Comparison of ENCODE assay signal across 8 cellular contexts in genomic region chrX:40094900-40095587, GRCh38. TPM values are rescaled to one million over a fixed set of nuclear protein-coding genes. Genes with fewer than 3 reads are reported as not detected.
DNase-seq lines count a peak whose midpoint lies in the region; ATAC-seq, FAIRE-seq and TF ChIP-seq lines count a peak whose summit lies in the region.

No MANE protein-coding gene starts in this region.

- H3K79me2 ChIP-seq in astrocyte (ENCODE audit: insufficient read depth, low read length) = peaks cover 55% of the 10 kb centered on the region

- no peak for DNase-seq in astrocyte (ENCODE audit: low read depth)
- no peak for DNase-seq in lower leg skin (ENCODE audit: low spot score in 2 of 2)
- DNase-seq in upper lobe of right lung = no peak
- no peak for DNase-seq in RCC 7860 (ENCODE audit: low spot score)
- no peak for DNase-seq in NCI-H1930 (lab: John Stamatoyannopoulos, UW)

- H3K9ac ChIP-seq in astrocyte (ENCODE audit: low read length) = peak overlapping the region; percentile 74

- no peak for TF ChIP-seq POLR2A in lower leg skin (IDR thresholded peaks at IDR 0.05)

- H2AFZ ChIP-seq in astrocyte (ENCODE audit: low read depth, low read length) = no peak overlapping the region

- WGBS in lower leg skin, 2 donors = 1 to 2% methylated on average over 20 to 28 of the region's 34 CpGs

- no peaks in the 10 kb centered on the region for H3K9me3 Mint-ChIP-seq in astrocyte (ENCODE audit: unreplicated experiment)

- H3K27ac Mint-ChIP-seq in astrocyte (ENCODE audit: unreplicated experiment) = peak overlapping the region; percentile 81

- TF ChIP-seq CTCF in 22Rv1 (IDR thresholded peaks at IDR 0.05) (no peak), HEK293 (tag by site-specific recombination; IDR thresholded peaks at IDR 0.05) (no peak), astrocyte (IDR thresholded peaks at IDR 0.05; ENCODE audit: insufficient read depth, low read depth, low read length) (no peak), lower leg skin (IDR thresholded peaks at IDR 0.05) (no peak), upper lobe of right lung (IDR thresholded peaks at IDR 0.05) (no peak)

- peak overlapping the region; percentile 88 for H3K4me3 Mint-ChIP-seq in astrocyte (ENCODE audit: unreplicated experiment)

- peaks cover 10% of the 10 kb centered on the region for H3K4me1 Mint-ChIP-seq in astrocyte (ENCODE audit: low read depth, unreplicated experiment)

- H3K9me3 ChIP-seq in HEK293 (ENCODE audit: control insufficient read depth, insufficient read depth, low read depth, low read length) (no peaks in the 10 kb centered on the region), astrocyte (ENCODE audit: insufficient read depth, low read depth, low read length) (no peaks in the 10 kb centered on the region), upper lobe of right lung (no peaks in the 10 kb centered on the region)

- H3K27me3 ChIP-seq in astrocyte (ENCODE audit: insufficient read depth, low read length) (no peaks in the 10 kb centered on the region), upper lobe of right lung (no peaks in the 10 kb centered on the region)

- POLR2A ChIA-PET in HEK293 (lab: Yijun Ruan, JAX) = no interaction called here

- peak overlapping the region; percentile 92 for H3K4me2 ChIP-seq in astrocyte (ENCODE audit: low read length)

- H3K27me3 Mint-ChIP-seq in astrocyte (ENCODE audit: low read depth, unreplicated experiment) = peaks cover 2% of the 10 kb centered on the region

- H3K27ac ChIP-seq in 22Rv1 (peak overlapping the region; percentile 98), HEK293 (ENCODE audit: extremely low read depth, low read depth, low read length) (peak overlapping the region; percentile 99), astrocyte (ENCODE audit: low read depth, low read length) (no peak overlapping the region), upper lobe of right lung (peak overlapping the region; percentile 83)

- H3K36me3 ChIP-seq in HEK293 (ENCODE audit: control insufficient read depth in 2 of 2, insufficient read depth in 1 of 2, low read length in 2 of 2) (peaks cover 0 to 3% of the 10 kb centered on the region in 2 experiments; a peak in 1 of 3 replicates), astrocyte (ENCODE audit: insufficient read depth, low read length) (no peaks in the 10 kb centered on the region), upper lobe of right lung (no peaks in the 10 kb centered on the region)

- FAIRE-seq in astrocyte (lab: Jason Lieb, UNC) = peak; percentile 84
- no peak for FAIRE-seq in RCC 7860 (lab: Jason Lieb, UNC)

- CTCF ChIA-PET in HEK293 (lab: Yijun Ruan, JAX) = no interaction called here

- no peaks in the 10 kb centered on the region for H3K36me3 Mint-ChIP-seq in astrocyte (ENCODE audit: low read depth, unreplicated experiment)

- ATAC-seq in upper lobe of right lung = no peak
- no peak for ATAC-seq in GM21825 (IDR thresholded peaks at IDR 0.05; ENCODE audit: unreplicated experiment)

- H3K4me3 ChIP-seq in HEK293 (ENCODE audit: low read depth, low read length) (peak overlapping the region; percentile 85), astrocyte (ENCODE audit: insufficient read depth, low read depth, low read length) (peak overlapping the region; percentile 59), lower leg skin (ENCODE audit: low read depth, poor library complexity, severe bottlenecking) (peak overlapping the region; percentile 12), upper lobe of right lung (peak overlapping the region; percentile 67)

- H4K20me1 ChIP-seq in astrocyte (ENCODE audit: insufficient read depth, low read length) = peaks cover 36% of the 10 kb centered on the region

- H3K4me1 ChIP-seq in HEK293 (ENCODE audit: control insufficient read depth, insufficient read depth, low read length) = peaks cover 24% of the 10 kb centered on the region
- H3K4me1 ChIP-seq in astrocyte (ENCODE audit: insufficient read depth, low read length) = peaks cover 17% of the 10 kb centered on the region
- peaks cover 12% of the 10 kb centered on the region for H3K4me1 ChIP-seq in upper lobe of right lung

- intact Hi-C loops in lower leg skin (cut with DNase I; ENCODE audit: low total_unique reads) = no loop called here
- intact Hi-C loops in upper lobe of right lung (cut with DNase I) = no loop called here

TF ChIP-seq in HEK293, 187 proteins besides CTCF, POLR2A, EP300 and RAD21 (continues in another document):
- no peak for TF ChIP-seq ZNF394 (tag by site-specific recombination; IDR thresholded peaks at IDR 0.05; ENCODE audit: borderline replicate concordance)
- no peak for TF ChIP-seq ZFP37 (tag by site-specific recombination; IDR thresholded peaks at IDR 0.05)
- TF ChIP-seq SP2 (tag by site-specific recombination; IDR thresholded peaks at IDR 0.05) = peak; percentile 20; the same call in 1 of the 2 replicates
- TF ChIP-seq ZNF398 (tag by site-specific recombination; IDR thresholded peaks at IDR 0.05) = peak; percentile 75
- TF ChIP-seq ZNF510 (tag by site-specific recombination; IDR thresholded peaks at IDR 0.05; ENCODE audit: insufficient replicate concordance) = no peak
- TF ChIP-seq ZNF747 (tag by site-specific recombination; IDR thresholded peaks at IDR 0.05) = no peak
- no peak for TF ChIP-seq ZNF837 (tag by site-specific recombination; IDR thresholded peaks at IDR 0.05)
- TF ChIP-seq GFI1B (tag by site-specific recombination; IDR thresholded peaks at IDR 0.05) = no peak
- TF ChIP-seq EGR2 (tag by site-specific recombination; IDR thresholded peaks at IDR 0.05; ENCODE audit: low read depth) = peak; percentile 60; the same call in 1 of the 2 replicates
- TF ChIP-seq ZNF654 (tag by site-specific recombination; IDR thresholded peaks at IDR 0.05; ENCODE audit: low read depth) = no peak
- no peak for TF ChIP-seq ZNF513 (tag by site-specific recombination; IDR thresholded peaks at IDR 0.05)
- no peak for TF ChIP-seq ATF2 (tag by site-specific recombination; IDR thresholded peaks at IDR 0.05; ENCODE audit: low read depth)
- no peak for TF ChIP-seq TSHZ1 (tag by site-specific recombination; IDR thresholded peaks at IDR 0.05; ENCODE audit: borderline replicate concordance)

RNA-seq across cellular contexts. Expression of gene BCOR, which starts 2.7 kb away (rescaled TPM):
- total RNA-seq in astrocyte (9.0 TPM in 2 replicates), lower leg skin (10 to 100 TPM; 23.8 to 37.5 (median 31.1) TPM), upper lobe of right lung (26.1 TPM)

Comparison
In these comparisons a context has a peak if more than half of its experiments do, and no peak if none do; other contexts are left out.
1. H3K4me3 ChIP-seq: peak in every context shown above with its lines; median percentile 85 in HEK293; 67 in upper lobe of right lung; 59 in astrocyte; 12 in lower leg skin.